3 cellular contexts compared by ENCODE assay signal in the genomic region with DNA sequence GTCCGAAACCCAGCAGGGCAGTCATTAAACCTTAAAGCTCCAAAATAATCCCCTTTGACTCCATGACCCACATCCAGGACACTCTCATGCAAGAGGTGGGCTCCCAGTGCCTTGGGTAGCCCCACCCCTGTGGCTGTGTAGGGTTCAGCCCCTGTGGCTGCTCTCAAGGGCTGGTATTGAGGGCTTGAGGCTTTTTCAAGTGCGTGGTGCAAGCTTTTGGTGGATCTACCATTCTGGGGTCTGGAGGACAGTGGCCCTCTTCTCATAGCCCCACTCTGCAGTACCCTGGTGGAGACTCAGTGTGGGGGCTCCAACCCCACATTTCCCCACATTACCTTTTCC.
TF ChIP-seq lines count a peak whose summit lies in the region.

No MANE protein-coding gene starts in this region.

TF ChIP-seq in WTC11, 78 proteins besides CTCF, POLR2A, EP300 and RAD21 (continues in another document):
- TF ChIP-seq SMAD4 (CRISPR knock-in tag; IDR thresholded peaks at IDR 0.05) (no peak), ESRRA (CRISPR knock-in tag; IDR thresholded peaks at IDR 0.05; ENCODE audit: borderline replicate concordance) (no peak), JUN (CRISPR knock-in tag; IDR thresholded peaks at IDR 0.05) (no peak), FOXK1 (CRISPR knock-in tag; IDR thresholded peaks at IDR 0.05) (no peak), TEAD1 (CRISPR knock-in tag; IDR thresholded peaks at IDR 0.05) (no peak), ZBTB43 (CRISPR knock-in tag; IDR thresholded peaks at IDR 0.05) (no peak), MAX (CRISPR knock-in tag; IDR thresholded peaks at IDR 0.05) (no peak), NR2C2 (CRISPR knock-in tag; IDR thresholded peaks at IDR 0.05) (no peak), GABPB1 (CRISPR knock-in tag; IDR thresholded peaks at IDR 0.05) (no peak)
- TF ChIP-seq, protein P1, sequence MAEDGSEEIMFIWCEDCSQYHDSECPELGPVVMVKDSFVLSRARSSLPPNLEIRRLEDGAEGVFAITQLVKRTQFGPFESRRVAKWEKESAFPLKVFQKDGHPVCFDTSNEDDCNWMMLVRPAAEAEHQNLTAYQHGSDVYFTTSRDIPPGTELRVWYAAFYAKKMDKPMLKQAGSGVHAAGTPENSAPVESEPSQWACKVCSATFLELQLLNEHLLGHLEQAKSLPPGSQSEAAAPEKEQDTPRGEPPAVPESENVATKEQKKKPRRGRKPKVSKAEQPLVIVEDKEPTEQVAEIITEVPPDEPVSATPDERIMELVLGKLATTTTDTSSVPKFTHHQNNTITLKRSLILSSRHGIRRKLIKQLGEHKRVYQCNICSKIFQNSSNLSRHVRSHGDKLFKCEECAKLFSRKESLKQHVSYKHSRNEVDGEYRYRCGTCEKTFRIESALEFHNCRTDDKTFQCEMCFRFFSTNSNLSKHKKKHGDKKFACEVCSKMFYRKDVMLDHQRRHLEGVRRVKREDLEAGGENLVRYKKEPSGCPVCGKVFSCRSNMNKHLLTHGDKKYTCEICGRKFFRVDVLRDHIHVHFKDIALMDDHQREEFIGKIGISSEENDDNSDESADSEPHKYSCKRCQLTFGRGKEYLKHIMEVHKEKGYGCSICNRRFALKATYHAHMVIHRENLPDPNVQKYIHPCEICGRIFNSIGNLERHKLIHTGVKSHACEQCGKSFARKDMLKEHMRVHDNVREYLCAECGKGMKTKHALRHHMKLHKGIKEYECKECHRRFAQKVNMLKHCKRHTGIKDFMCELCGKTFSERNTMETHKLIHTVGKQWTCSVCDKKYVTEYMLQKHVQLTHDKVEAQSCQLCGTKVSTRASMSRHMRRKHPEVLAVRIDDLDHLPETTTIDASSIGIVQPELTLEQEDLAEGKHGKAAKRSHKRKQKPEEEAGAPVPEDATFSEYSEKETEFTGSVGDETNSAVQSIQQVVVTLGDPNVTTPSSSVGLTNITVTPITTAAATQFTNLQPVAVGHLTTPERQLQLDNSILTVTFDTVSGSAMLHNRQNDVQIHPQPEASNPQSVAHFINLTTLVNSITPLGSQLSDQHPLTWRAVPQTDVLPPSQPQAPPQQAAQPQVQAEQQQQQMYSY (CRISPR knock-in tag; IDR thresholded peaks at IDR 0.05), result no peak
- TF ChIP-seq, protein P2, sequence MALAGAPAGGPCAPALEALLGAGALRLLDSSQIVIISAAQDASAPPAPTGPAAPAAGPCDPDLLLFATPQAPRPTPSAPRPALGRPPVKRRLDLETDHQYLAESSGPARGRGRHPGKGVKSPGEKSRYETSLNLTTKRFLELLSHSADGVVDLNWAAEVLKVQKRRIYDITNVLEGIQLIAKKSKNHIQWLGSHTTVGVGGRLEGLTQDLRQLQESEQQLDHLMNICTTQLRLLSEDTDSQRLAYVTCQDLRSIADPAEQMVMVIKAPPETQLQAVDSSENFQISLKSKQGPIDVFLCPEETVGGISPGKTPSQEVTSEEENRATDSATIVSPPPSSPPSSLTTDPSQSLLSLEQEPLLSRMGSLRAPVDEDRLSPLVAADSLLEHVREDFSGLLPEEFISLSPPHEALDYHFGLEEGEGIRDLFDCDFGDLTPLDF (CRISPR knock-in tag; IDR thresholded peaks at IDR 0.05), result no peak
- TF ChIP-seq, protein P3, sequence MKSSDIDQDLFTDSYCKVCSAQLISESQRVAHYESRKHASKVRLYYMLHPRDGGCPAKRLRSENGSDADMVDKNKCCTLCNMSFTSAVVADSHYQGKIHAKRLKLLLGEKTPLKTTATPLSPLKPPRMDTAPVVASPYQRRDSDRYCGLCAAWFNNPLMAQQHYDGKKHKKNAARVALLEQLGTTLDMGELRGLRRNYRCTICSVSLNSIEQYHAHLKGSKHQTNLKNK (CRISPR knock-in tag; IDR thresholded peaks at IDR 0.05), result no peak

TF ChIP-seq in HepG2, 621 proteins besides CTCF, POLR2A, EP300 and RAD21:
- TF ChIP-seq NCOR1 (IDR thresholded peaks at IDR 0.05; ENCODE audit: borderline replicate concordance, low read length) (0 out of 2 replicates have a peak, but pooled peaks have one; percentile 3), ZNF850 (CRISPR knock-in tag; conservative IDR thresholded peaks at IDR 0.05) (no peak)
TF ChIP-seq in HepG2: peak in this region for 1.

TF ChIP-seq in SK-N-SH, 30 proteins besides CTCF, POLR2A, EP300 and RAD21:
- TF ChIP-seq RCOR1 (IDR thresholded peaks at IDR 0.05; ENCODE audit: low read length), result no peak
- no peak for TF ChIP-seq GABPA (IDR thresholded peaks at IDR 0.05; ENCODE audit: low read depth)
- TF ChIP-seq RXRA (IDR thresholded peaks at IDR 0.05; ENCODE audit: borderline replicate concordance, low read depth), result no peak
- no peak for TF ChIP-seq ZBTB33 (IDR thresholded peaks at IDR 0.05; ENCODE audit: borderline replicate concordance, low read depth)
- TF ChIP-seq FOXM1 (IDR thresholded peaks at IDR 0.05; ENCODE audit: low read depth), result no peak
- no peak for TF ChIP-seq TAF1 (IDR thresholded peaks at IDR 0.05; ENCODE audit: borderline replicate concordance, low read depth, low read length)
- TF ChIP-seq MEF2A (IDR thresholded peaks at IDR 0.05; ENCODE audit: borderline replicate concordance, low read depth), result no peak
- no peak for TF ChIP-seq FOSL2 (IDR thresholded peaks at IDR 0.05; ENCODE audit: borderline replicate concordance, low read depth)
- no peak for TF ChIP-seq TEAD4 (IDR thresholded peaks at IDR 0.05; ENCODE audit: borderline replicate concordance, insufficient read depth)
- TF ChIP-seq EZH2phosphoT487 (IDR thresholded peaks at IDR 0.05; ENCODE audit: borderline replicate concordance, low read depth), result no peak
- TF ChIP-seq JUND (IDR thresholded peaks at IDR 0.05), result no peak
TF ChIP-seq in SK-N-SH: peak in this region for 0.
